In the genomic region with DNA sequence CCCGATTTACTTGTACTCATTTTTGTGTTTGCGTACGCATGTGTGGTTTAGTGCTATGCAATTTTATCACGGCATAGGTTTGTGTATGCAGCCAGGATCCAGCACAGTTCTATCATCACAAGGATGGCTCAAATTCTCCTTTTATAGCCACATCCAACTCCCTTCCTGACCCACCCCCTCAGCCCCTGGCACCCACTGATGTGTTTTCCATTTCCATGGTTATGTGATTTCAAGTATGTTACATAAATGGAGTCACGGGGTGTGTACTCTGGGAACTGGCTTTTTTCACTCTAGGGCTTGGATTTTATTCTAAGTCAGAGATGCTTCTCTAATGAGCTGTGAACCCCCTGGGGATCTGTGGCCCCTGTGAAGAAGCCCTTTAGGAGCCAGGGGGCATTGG, we compare ENCODE assay signal across 9 cellular contexts. TPM values are rescaled to one million over a fixed set of nuclear protein-coding genes. Genes with fewer than 3 reads are reported as not detected.
DNase-seq lines count a peak whose midpoint lies in the region; ATAC-seq and TF ChIP-seq lines count a peak whose summit lies in the region.
"Had no signal": no experiment of that assay in that cellular context is flagged by ENCODE, and none has a peak within 500 bp of the region (broad histone marks: within the 10 kb centered on the region; RNA-seq: fewer than 3 reads in every experiment).

No MANE protein-coding gene starts in this region.

- no peak for ATAC-seq in CD4-positive, alpha-beta T cell (ENCODE audit: poor library complexity)
- ATAC-seq in Right ventricle myocardium superior (ENCODE audit: poor library complexity): peak; percentile 34

- H3K36me3 Mint-ChIP-seq in CD4-positive, alpha-beta T cell (ENCODE audit: low read depth): peaks cover 81% of the 10 kb centered on the region
- H3K36me3 Mint-ChIP-seq in activated T-helper 2 cell treated with anti-CD3 and anti-CD28 coated beads, Interferon-gamma antibody, Interleukin-2, Interleukin-4, amounts not matched to agents 10 μg/mL and 5 μg/mL and 100 μg/mL, durations not matched to agents 14 hours and 24 hours and 36 hours (ENCODE audit: low read depth): peaks cover 96% of the 10 kb centered on the region

- no peak for TF ChIP-seq CTCF in CD4-positive, alpha-beta T cell (IDR thresholded peaks at IDR 0.05)
- TF ChIP-seq CTCF in GM10266 (IDR thresholded peaks at IDR 0.05; ENCODE audit: control insufficient read depth, insufficient read depth, low read depth, missing control alignments): no peak

- DNase-seq in CD4-positive, alpha-beta T cell: no peak
- DNase-seq in activated T-helper 2 cell treated with anti-CD3 and anti-CD28 coated beads, Interferon-gamma antibody, Interleukin-2, Interleukin-4, amounts not matched to agents 10 μg/mL and 5 μg/mL and 100 μg/mL, durations not matched to agents 14 hours and 24 hours and 36 hours (ENCODE audit: low spot score): no peak
- DNase-seq in Right ventricle myocardium superior: peak; percentile 59
- DNase-seq in renal cortical epithelial cell (ENCODE audit: low read depth): peak; percentile 65
- no peak for DNase-seq in activated effector memory CD4-positive, alpha-beta T cell treated with anti-CD3 and anti-CD28 coated beads, Interleukin-2, amount 50 U/mL, for 16 hours
- no peak for DNase-seq in GM19238 (ENCODE audit: insufficient read length, low spot score)
- no peak for DNase-seq in GM10266 (ENCODE audit: extremely low spot score)
- DNase-seq in DMS153 treated with DMSO at 0.1 percent for 48 hours (lab: John Stamatoyannopoulos, UW; ENCODE audit: unreplicated experiment): no peak
- DNase-seq: activated gamma-delta T cell treated with Interleukin-2 at 50 U/mL for 16 hours had no signal

- H3K27me3 Mint-ChIP-seq in CD4-positive, alpha-beta T cell: no peaks in the 10 kb centered on the region
- H3K27me3 Mint-ChIP-seq in activated T-helper 2 cell treated with anti-CD3 and anti-CD28 coated beads, Interferon-gamma antibody, Interleukin-2, Interleukin-4, amounts not matched to agents 10 μg/mL and 5 μg/mL and 100 μg/mL, durations not matched to agents 14 hours and 24 hours and 36 hours (ENCODE audit: low read depth): no peaks in the 10 kb centered on the region

- no peaks in the 10 kb centered on the region for H3K27me3 ChIP-seq in CD4-positive, alpha-beta T cell (ENCODE audit: control insufficient read depth, insufficient read depth, low read length)

- H3K4me3 Mint-ChIP-seq in CD4-positive, alpha-beta T cell: peak overlapping the region; percentile 38
- H3K4me3 Mint-ChIP-seq in activated T-helper 2 cell treated with anti-CD3 and anti-CD28 coated beads, Interferon-gamma antibody, Interleukin-2, Interleukin-4, amounts not matched to agents 10 μg/mL and 5 μg/mL and 100 μg/mL, durations not matched to agents 14 hours and 24 hours and 36 hours (ENCODE audit: low read depth): no peak overlapping the region

- H3K27ac Mint-ChIP-seq in CD4-positive, alpha-beta T cell: peak overlapping the region; percentile 74
- peak overlapping the region; percentile 73 for H3K27ac Mint-ChIP-seq in activated T-helper 2 cell treated with anti-CD3 and anti-CD28 coated beads, Interferon-gamma antibody, Interleukin-2, Interleukin-4, amounts not matched to agents 10 μg/mL and 5 μg/mL and 100 μg/mL, durations not matched to agents 14 hours and 24 hours and 36 hours

- CTCF ChIA-PET in CD4-positive, alpha-beta T cell (lab: Charles Lee): interaction anchor here (4.1 kb wide), 1 partner anchor 96 kb away, joined by 21 read pairs; no protein-coding TSS in a partner anchor

- H3K4me1 Mint-ChIP-seq in CD4-positive, alpha-beta T cell (ENCODE audit: low read depth): peaks cover 91% of the 10 kb centered on the region
- H3K4me1 Mint-ChIP-seq in activated T-helper 2 cell treated with anti-CD3 and anti-CD28 coated beads, Interferon-gamma antibody, Interleukin-2, Interleukin-4, amounts not matched to agents 10 μg/mL and 5 μg/mL and 100 μg/mL, durations not matched to agents 14 hours and 24 hours and 36 hours (ENCODE audit: low read depth): peaks cover 70% of the 10 kb centered on the region

- POLR2A ChIA-PET in CD4-positive, alpha-beta T cell (lab: Charles Lee): interaction anchor here (1.0 to 2.0 kb wide), 2 partner anchors 10 to 37 kb away, joined by 3 to 6 read pairs; no protein-coding TSS in a partner anchor

- peak overlapping the region; percentile 10 for H3K27ac ChIP-seq in CD4-positive, alpha-beta T cell (ENCODE audit: low read depth, low read length)

- no peaks in the 10 kb centered on the region for H3K9me3 ChIP-seq in CD4-positive, alpha-beta T cell (ENCODE audit: control insufficient read depth, low read length)

- intact Hi-C loops in CD4-positive, alpha-beta T cell (cut with DNase I, micrococcal nuclease): no loop called here
- intact Hi-C loops in activated T-helper 2 cell treated with anti-CD3 and anti-CD28 coated beads, Interferon-gamma antibody, Interleukin-2, Interleukin-4, amounts not matched to agents 10 μg/mL and 5 μg/mL and 100 μg/mL, durations not matched to agents 14 hours and 24 hours and 36 hours (cut with micrococcal nuclease): no loop called here
- intact Hi-C loops in Right ventricle myocardium superior (cut with DNase I): no loop called here

- H3K9me3 Mint-ChIP-seq in CD4-positive, alpha-beta T cell: no peaks in the 10 kb centered on the region
- H3K9me3 Mint-ChIP-seq in activated T-helper 2 cell treated with anti-CD3 and anti-CD28 coated beads, Interferon-gamma antibody, Interleukin-2, Interleukin-4, amounts not matched to agents 10 μg/mL and 5 μg/mL and 100 μg/mL, durations not matched to agents 14 hours and 24 hours and 36 hours: no peaks in the 10 kb centered on the region

RNA-seq across cellular contexts. Expression of gene IL4R, which starts 16.8 kb away (rescaled TPM):
- 100 to 1,000 TPM; 145 to 147 TPM for total RNA-seq in CD4-positive, alpha-beta T cell
- total RNA-seq in activated T-helper 2 cell treated with anti-CD3 and anti-CD28 coated beads, Interferon-gamma antibody, Interleukin-2, Interleukin-4, amounts not matched to agents 10 μg/mL and 5 μg/mL and 100 μg/mL, durations not matched to agents 14 hours and 24 hours and 36 hours: 434 and 437 TPM in 2 replicates
- total RNA-seq in Right ventricle myocardium superior (8.2 TPM), renal cortical epithelial cell (20.1 and 31.7 TPM in 2 replicates)

Comparison
In these comparisons a context has a peak if more than half of its experiments do, and no peak if none do; other contexts are left out.
1. DNase-seq: peak in Right ventricle myocardium superior (single experiment) and renal cortical epithelial cell (single experiment); none in CD4-positive, alpha-beta T cell (0 of 10), activated T-helper 2 cell treated with anti-CD3 and anti-CD28 coated beads, Interferon-gamma antibody, Interleukin-2, Interleukin-4, amounts not matched to agents 10 μg/mL and 5 μg/mL and 100 μg/mL, durations not matched to agents 14 hours and 24 hours and 36 hours (single experiment), activated effector memory CD4-positive, alpha-beta T cell treated with anti-CD3 and anti-CD28 coated beads, Interleukin-2, amount 50 U/mL, for 16 hours (single experiment), GM19238 (single experiment), GM10266 (single experiment) and DMS153 treated with DMSO at 0.1 percent for 48 hours (single experiment).